Comparison of ENCODE assay signal across 12 cellular contexts in the genomic region with DNA sequence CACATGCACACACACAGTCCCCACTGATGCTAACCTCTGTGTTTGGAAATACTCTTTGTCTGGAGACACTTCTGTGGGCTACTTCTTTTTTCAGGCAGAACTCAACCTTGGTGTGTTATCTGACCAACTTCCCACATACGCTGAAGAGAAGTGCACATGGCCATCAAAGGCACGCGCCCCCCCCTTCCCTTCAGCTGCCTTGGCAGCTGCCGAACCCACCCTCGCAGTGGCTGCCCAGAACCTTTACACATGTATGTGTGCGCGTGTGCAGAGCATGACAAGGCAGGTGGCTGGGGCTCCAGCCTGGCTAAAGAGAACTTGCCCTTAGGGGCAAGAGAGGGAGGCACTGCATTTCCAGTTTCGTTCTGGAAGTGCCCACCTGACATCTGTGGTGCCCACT.
"Had no signal": no experiment of that assay in that cellular context is flagged by ENCODE, and none has a peak within 500 bp of the region (broad histone marks: within the 10 kb centered on the region; RNA-seq: fewer than 3 reads in every experiment).

No MANE protein-coding gene starts in this region.

- H3K9me3 ChIP-seq: tibial nerve had no signal

- ATAC-seq: activated CD8-positive, alpha-beta memory T cell treated with anti-CD3 and anti-CD28 coated beads, Interleukin-2, amount 10 ng/mL, durations not matched to agents 7 days and 5 days; stimulated activated naive B cell treated with anti-CD40 and anti-IgM and Interleukin-4, amounts not matched to agents 10 μg/mL and 1 μg/mL and 100 μg/mL, for 72 hours had no signal

- H3K4me3 ChIP-seq: tibial nerve had no signal

- H3K27me3 ChIP-seq: tibial nerve had no signal

- DNase-seq: activated CD4-positive, alpha-beta T cell treated with anti-CD3 and anti-CD28 coated beads for 1 hour; activated CD4-positive, alpha-beta T cell treated with anti-CD3 and anti-CD28 coated beads, Interleukin-2, amount 50 U/mL, for 48 hours; activated CD8-positive, alpha-beta memory T cell treated with anti-CD3 and anti-CD28 coated beads, Interleukin-2, amount 10 ng/mL, durations not matched to agents 7 days and 5 days; activated naive CD4-positive, alpha-beta T cell treated with anti-CD3 and anti-CD28 coated beads, Interleukin-2, amount 10 ng/mL, durations not matched to agents 7 days and 5 days; activated T-cell treated with anti-CD3 and anti-CD28 coated beads, Interleukin-2, amount 50 U/mL, for 1 hour; hypothalamus; left ventricle myocardium superior; mesendoderm; stimulated activated CD4-positive, alpha-beta T cell treated with anti-CD3 and anti-CD28 coated beads, Interleukin-15, amount 100 ng/mL, for 24 hours; stimulated activated CD4-positive, alpha-beta T cell treated with anti-CD3 and anti-CD28 coated beads, Interleukin-4, amount 100 ng/mL, for 1 hour; stimulated activated naive B cell treated with anti-CD40 and anti-IgM and Interleukin-4, amounts not matched to agents 10 μg/mL and 1 μg/mL and 100 μg/mL, for 72 hours had no signal
